ENCODE assay signal across 16 cellular contexts in the genomic region with DNA sequence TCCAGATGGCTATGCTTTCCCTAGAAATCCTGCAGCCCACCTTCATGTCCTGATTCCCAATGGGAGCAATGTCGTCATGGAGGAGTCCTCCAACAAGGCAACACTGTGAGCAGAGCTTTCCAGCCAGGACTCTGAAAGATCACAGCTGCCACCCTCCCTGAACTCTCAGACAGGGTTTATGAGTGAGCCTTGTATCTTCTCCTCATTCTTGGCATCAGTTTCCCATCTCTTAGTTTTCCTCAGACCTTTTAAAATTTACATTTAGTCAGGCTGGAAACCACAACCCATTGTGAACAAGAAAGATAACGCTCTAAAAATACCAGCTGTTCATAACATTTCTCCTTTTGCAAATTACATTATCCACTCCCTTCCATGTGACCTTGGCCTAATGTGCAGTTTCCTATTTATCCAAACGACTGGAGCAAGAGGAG. TPM values are rescaled to one million over a fixed set of nuclear protein-coding genes. Genes with fewer than 3 reads are reported as not detected.
A peak's percentile ranks its signal among the peaks of the same experiment; 100 is the strongest.
DNase-seq lines count a peak whose midpoint lies in the region; ATAC-seq and TF ChIP-seq lines count a peak whose summit lies in the region.
"Had no signal": no experiment of that assay in that cellular context is flagged by ENCODE, and none has a peak within 500 bp of the region (broad histone marks: within the 10 kb centered on the region; RNA-seq: fewer than 3 reads in every experiment).

No MANE protein-coding gene starts in this region.

- no peak for TF ChIP-seq EP300 in gastroesophageal sphincter (IDR thresholded peaks at IDR 0.05)

- H3K4me3 ChIP-seq in astrocyte of the cerebellum (ENCODE audit: low read depth, low read length) (no peak overlapping the region), gastroesophageal sphincter (no peak overlapping the region)
- H3K4me3 ChIP-seq: colonic mucosa, HAP-1 had no signal

- peak overlapping the region; percentile 74 to 85 (median 83) for H3K27ac ChIP-seq in gastroesophageal sphincter
- H3K27ac ChIP-seq: C4-2B, colonic mucosa had no signal

- DNase-seq in LHCN-M2 (ENCODE audit: low read depth) = peak; percentile 65
- DNase-seq in astrocyte of the cerebellum (ENCODE audit: low read depth) = peak; percentile 24
- no peak for DNase-seq in NCI-H187 treated with DMSO at 0.1 percent for 48 hours (lab: John Stamatoyannopoulos, UW)
- DNase-seq in DMS 273 (lab: John Stamatoyannopoulos, UW; ENCODE audit: unreplicated experiment) = no peak
- no peak for DNase-seq in activated CD4-positive, alpha-beta T cell treated with anti-CD3 and anti-CD28 coated beads, Interleukin-2, amount 50 U/mL, for 1 hour
- DNase-seq in progenitor cell of endocrine pancreas (ENCODE audit: low spot score, unreplicated experiment) = no peak
- DNase-seq: activated CD4-positive, alpha-beta T cell treated with anti-CD3 and anti-CD28 coated beads for 1 hour; colonic mucosa; MM.1S; stimulated activated CD4-positive, alpha-beta T cell treated with anti-CD3 and anti-CD28 coated beads, Interleukin-2, amount 100 ng/mL, for 24 hours; SW 1271 had no signal

- no peak for TF ChIP-seq POLR2A in gastroesophageal sphincter (IDR thresholded peaks at IDR 0.05)

- H3K9me3 Mint-ChIP-seq in stimulated activated memory B cell treated with anti-CD40 and anti-IgM and Interleukin-4, amounts not matched to agents 10 μg/mL and 1 μg/mL and 100 μg/mL, for 72 hours = no peaks in the 10 kb centered on the region
- H3K9me3 Mint-ChIP-seq in progenitor cell of endocrine pancreas (ENCODE audit: low read depth) = peaks cover 4% of the 10 kb centered on the region

- in situ Hi-C loops in astrocyte of the cerebellum (cut with HindIII; ENCODE audit: low sequenced_read_pairs) = no loop called here

- no peaks in the 10 kb centered on the region for H3K27me3 Mint-ChIP-seq in stimulated activated memory B cell treated with anti-CD40 and anti-IgM and Interleukin-4, amounts not matched to agents 10 μg/mL and 1 μg/mL and 100 μg/mL, for 72 hours
- H3K27me3 Mint-ChIP-seq in progenitor cell of endocrine pancreas = peaks cover 4% of the 10 kb centered on the region

- TF ChIP-seq CTCF in astrocyte of the cerebellum (IDR thresholded peaks at IDR 0.05; ENCODE audit: low read depth, low read length, missing control alignments) = no peak
- no peak for TF ChIP-seq CTCF in gastroesophageal sphincter (IDR thresholded peaks at IDR 0.05)
- TF ChIP-seq CTCF in progenitor cell of endocrine pancreas (IDR thresholded peaks at IDR 0.05; ENCODE audit: unreplicated experiment) = no peak

- 0 to 6% methylated on average over 3 of the region's 3 CpGs for WGBS in gastroesophageal sphincter (ENCODE audit: low coverage in 1 of 2), 2 donors

- no peak overlapping the region for H3K4me3 Mint-ChIP-seq in stimulated activated memory B cell treated with anti-CD40 and anti-IgM and Interleukin-4, amounts not matched to agents 10 μg/mL and 1 μg/mL and 100 μg/mL, for 72 hours
- H3K4me3 Mint-ChIP-seq in progenitor cell of endocrine pancreas (ENCODE audit: low read depth) = no peak overlapping the region
- H3K4me3 Mint-ChIP-seq: activated naive CD8-positive, alpha-beta T cell had no signal

- peaks cover 0 to 62% of the 10 kb centered on the region in 2 donors for H3K36me3 ChIP-seq in gastroesophageal sphincter
- H3K36me3 ChIP-seq: colonic mucosa, HAP-1 had no signal

- H3K36me3 Mint-ChIP-seq in stimulated activated memory B cell treated with anti-CD40 and anti-IgM and Interleukin-4, amounts not matched to agents 10 μg/mL and 1 μg/mL and 100 μg/mL, for 72 hours = peaks cover 5% of the 10 kb centered on the region
- H3K36me3 Mint-ChIP-seq in progenitor cell of endocrine pancreas (ENCODE audit: insufficient read depth) = peaks cover 2% of the 10 kb centered on the region
- H3K36me3 Mint-ChIP-seq: activated naive CD8-positive, alpha-beta T cell had no signal

- H3K27ac Mint-ChIP-seq in stimulated activated memory B cell treated with anti-CD40 and anti-IgM and Interleukin-4, amounts not matched to agents 10 μg/mL and 1 μg/mL and 100 μg/mL, for 72 hours = peak overlapping the region; percentile 25
- H3K27ac Mint-ChIP-seq in progenitor cell of endocrine pancreas = no peak overlapping the region
- H3K27ac Mint-ChIP-seq: activated naive CD8-positive, alpha-beta T cell had no signal

- H3K4me1 Mint-ChIP-seq in stimulated activated memory B cell treated with anti-CD40 and anti-IgM and Interleukin-4, amounts not matched to agents 10 μg/mL and 1 μg/mL and 100 μg/mL, for 72 hours = peaks cover 52% of the 10 kb centered on the region
- no peaks in the 10 kb centered on the region for H3K4me1 Mint-ChIP-seq in progenitor cell of endocrine pancreas (ENCODE audit: low read depth)

- H3K27me3 ChIP-seq in gastroesophageal sphincter = no peaks in the 10 kb centered on the region
- H3K27me3 ChIP-seq: colonic mucosa had no signal

- H3K4me1 ChIP-seq in gastroesophageal sphincter = peaks cover 20 to 94% (median 22%) of the 10 kb centered on the region in 3 donors
- H3K4me1 ChIP-seq: colonic mucosa, HAP-1 had no signal

- no peak for ATAC-seq in gastroesophageal sphincter
- ATAC-seq in stimulated activated memory B cell treated with anti-CD40 and anti-IgM and Interleukin-4, amounts not matched to agents 10 μg/mL and 1 μg/mL and 100 μg/mL, for 72 hours = no peak

- no peaks in the 10 kb centered on the region for H3K9me3 ChIP-seq in gastroesophageal sphincter
- H3K9me3 ChIP-seq: colonic mucosa, HAP-1 had no signal

RNA-seq across cellular contexts. Expression of gene LYVE1, which starts 15.6 kb away (rescaled TPM):
- 0.06 TPM in 1 of 2 replicates, not detected in the other for total RNA-seq in LHCN-M2 (2014; rRNA removed)
- polyA plus RNA-seq in LHCN-M2 (2012) = not detected
- total RNA-seq in gastroesophageal sphincter = 100 to 1,000 TPM in 2 of 4 donors, 10 to 100 TPM in 2; 13.2 to 191 (median 102) TPM
- not detected in 2 replicates for total RNA-seq in progenitor cell of endocrine pancreas

RNA-seq across cellular contexts. Expression of gene RNF141, which starts 43.1 kb away (rescaled TPM):
- total RNA-seq in LHCN-M2 (2014; rRNA removed) (25.6 and 28.8 TPM in 2 replicates), gastroesophageal sphincter (10 to 100 TPM; 28.4 to 44.8 (median 38.1) TPM), progenitor cell of endocrine pancreas (32.0 and 35.1 TPM in 2 replicates)
- polyA plus RNA-seq in LHCN-M2 (2012) = 21.8 TPM

Comparison
In these comparisons a context has a peak if more than half of its experiments do, and no peak if none do; other contexts are left out.
1. DNase-seq: peak in LHCN-M2 (single experiment) and astrocyte of the cerebellum (single experiment); none in NCI-H187 treated with DMSO at 0.1 percent for 48 hours (single experiment), DMS 273 (single experiment), activated CD4-positive, alpha-beta T cell treated with anti-CD3 and anti-CD28 coated beads, Interleukin-2, amount 50 U/mL, for 1 hour (single experiment) and progenitor cell of endocrine pancreas (single experiment).
2. RNA of gene LYVE1, which starts 15.6 kb away (total RNA-seq): 13.2 to 191 TPM in gastroesophageal sphincter; not detected in progenitor cell of endocrine pancreas and 0.06 TPM in LHCN-M2; every median in the first group is over 10 times any median in the second.